6 cellular contexts compared by ENCODE assay signal in genomic region chr12:6340745-6341438, GRCh38. TPM values are rescaled to one million over a fixed set of nuclear protein-coding genes. Genes with fewer than 3 reads are reported as not detected.
A peak's percentile ranks its signal among the peaks of the same experiment; 100 is the strongest.
DNase-seq lines count a peak whose midpoint lies in the region; ATAC-seq lines count a peak whose summit lies in the region.

No MANE protein-coding gene starts in this region.

- peaks cover 71% of the 10 kb centered on the region for H3K4me1 ChIP-seq in CD8-positive, alpha-beta memory T cell (ENCODE audit: insufficient read depth, low read length)
- peaks cover 59% of the 10 kb centered on the region for H3K4me1 ChIP-seq in adipocyte (ENCODE audit: control insufficient read depth, insufficient read depth, low read length)
- peaks cover 38% of the 10 kb centered on the region for H3K4me1 ChIP-seq in mesendoderm (ENCODE audit: control insufficient read depth, low read depth, low read length)

- peaks cover 44% of the 10 kb centered on the region for H3K79me2 ChIP-seq in mesendoderm (ENCODE audit: control insufficient read depth, insufficient read depth, low read length)

- peaks cover 0 to 4% of the 10 kb centered on the region in 2 donors for H3K27me3 Mint-ChIP-seq in CD8-positive, alpha-beta memory T cell

- H3K9me3 Mint-ChIP-seq in CD8-positive, alpha-beta memory T cell = no peaks in the 10 kb centered on the region

- H3K56ac ChIP-seq in mesendoderm (ENCODE audit: low read length) = peak overlapping the region; percentile 100

- H3K4ac ChIP-seq in mesendoderm (ENCODE audit: low read depth, low read length) = peak overlapping the region; percentile 96

- H3K18ac ChIP-seq in mesendoderm (ENCODE audit: low read length) = peak overlapping the region; percentile 76

- peak overlapping the region; percentile 91 for H3K4me3 ChIP-seq in CD8-positive, alpha-beta memory T cell (ENCODE audit: low read length)
- H3K4me3 ChIP-seq in adipocyte (ENCODE audit: low read length) (peak overlapping the region; percentile 96), mesendoderm (ENCODE audit: low read length) (peak overlapping the region; percentile 95)

- peak overlapping the region; percentile 96 for H3K4me2 ChIP-seq in mesendoderm (ENCODE audit: low read length)

- H3K27ac Mint-ChIP-seq in CD8-positive, alpha-beta memory T cell = no peak overlapping the region

- no peak overlapping the region for H4K5ac ChIP-seq in mesendoderm (ENCODE audit: low read length)

- peak overlapping the region; percentile 96 for H2AK5ac ChIP-seq in mesendoderm (ENCODE audit: low read length)

- H3K27ac ChIP-seq in CD8-positive, alpha-beta memory T cell (ENCODE audit: low read depth, low read length) = peak overlapping the region; percentile 89
- peak overlapping the region; percentile 63 for H3K27ac ChIP-seq in mesendoderm (ENCODE audit: low read depth, low read length)

- CTCF ChIA-PET in CD8-positive, alpha-beta memory T cell (lab: Charles Lee) = interaction anchor here (1.0 to 2.6 kb wide), 4 partner anchors 18 to 210 kb away, joined by 4 to 10 read pairs (median 5); no protein-coding TSS in a partner anchor

- peaks cover 0 to 11% (median 4%) of the 10 kb centered on the region in 3 donors for H3K36me3 Mint-ChIP-seq in CD8-positive, alpha-beta memory T cell

- H4K8ac ChIP-seq in mesendoderm (ENCODE audit: low read depth, low read length) = no peak overlapping the region

- ATAC-seq in GM21576 (IDR thresholded peaks at IDR 0.05; ENCODE audit: unreplicated experiment) = no peak

- no peaks in the 10 kb centered on the region for H3K36me3 ChIP-seq in CD8-positive, alpha-beta memory T cell (ENCODE audit: insufficient read depth, low read length)
- peaks cover 9% of the 10 kb centered on the region for H3K36me3 ChIP-seq in adipocyte (ENCODE audit: control insufficient read depth, insufficient read depth, low read length, severe bottlenecking)
- no peaks in the 10 kb centered on the region for H3K36me3 ChIP-seq in mesendoderm (ENCODE audit: control insufficient read depth, insufficient read depth, low read length)

- H2BK5ac ChIP-seq in mesendoderm (ENCODE audit: low read length) = peak overlapping the region; percentile 99

- no CpG with 5 or more reads among the region's 15 CpGs for WGBS in mesendoderm (ENCODE audit: extremely low coverage, insufficient coverage, low lambda C conversion rate)

- no peak overlapping the region for H2BK15ac ChIP-seq in mesendoderm (replicated peaks; ENCODE audit: low read depth)

- no peaks in the 10 kb centered on the region for H3K27me3 ChIP-seq in CD8-positive, alpha-beta memory T cell (ENCODE audit: insufficient read depth, low read length, poor library complexity, severe bottlenecking)
- H3K27me3 ChIP-seq in adipocyte (replicated peaks; ENCODE audit: control insufficient read depth, insufficient read depth, low read length) (no peaks in the 10 kb centered on the region), mesendoderm (ENCODE audit: insufficient read depth, low read length, poor library complexity) (no peaks in the 10 kb centered on the region)

- H3K4me1 Mint-ChIP-seq in CD8-positive, alpha-beta memory T cell = peaks cover 33 to 35% (median 35%) of the 10 kb centered on the region in 3 donors

- peak overlapping the region; percentile 87 for H3K23ac ChIP-seq in mesendoderm (ENCODE audit: low read length)

- no peak for DNase-seq in CD8-positive, alpha-beta memory T cell
- DNase-seq in adipocyte (ENCODE audit: low read depth) (no peak), mesendoderm (no peak), D341Med (ENCODE audit: low spot score) (no peak), NCI-H524 (lab: John Stamatoyannopoulos, UW) (no peak)

- no peaks in the 10 kb centered on the region for H3K9me3 ChIP-seq in CD8-positive, alpha-beta memory T cell (ENCODE audit: low read length)
- no peaks in the 10 kb centered on the region for H3K9me3 ChIP-seq in adipocyte (ENCODE audit: control insufficient read depth, low read length)

- H2BK120ac ChIP-seq in mesendoderm (ENCODE audit: low read depth, low read length) = peak overlapping the region; percentile 15

- peak overlapping the region; percentile 100 for H3K9ac ChIP-seq in adipocyte (ENCODE audit: low read length)
- peak overlapping the region; percentile 99 for H3K9ac ChIP-seq in mesendoderm (ENCODE audit: low read length)

- POLR2A ChIA-PET in CD8-positive, alpha-beta memory T cell (lab: Charles Lee) = interaction anchor here (1.3 kb wide), 1 partner anchor 22 kb away, joined by 6 read pairs; no protein-coding TSS in a partner anchor

- no peak overlapping the region for H3K4me3 Mint-ChIP-seq in CD8-positive, alpha-beta memory T cell

- peaks cover 7% of the 10 kb centered on the region for H3K79me1 ChIP-seq in mesendoderm (ENCODE audit: low read length)

RNA-seq across cellular contexts. Expression of gene TNFRSF1A, which starts 1.0 kb away (rescaled TPM):
- total RNA-seq in CD8-positive, alpha-beta memory T cell = 10 to 100 TPM; 62.1 to 62.9 TPM
- polyA plus RNA-seq in CD8-positive, alpha-beta memory T cell = 57.1 TPM
- polyA plus RNA-seq in mesendoderm (2013, experiment 1 of 2) = 87.0 TPM
- 84.9 TPM for polyA plus RNA-seq in mesendoderm (2013, experiment 2 of 2)

RNA-seq across cellular contexts. Expression of gene PLEKHG6, which starts 30.4 kb away (rescaled TPM):
- total RNA-seq in CD8-positive, alpha-beta memory T cell = not detected
- 0.72 TPM for polyA plus RNA-seq in CD8-positive, alpha-beta memory T cell
- 23.2 TPM for polyA plus RNA-seq in mesendoderm (2013, experiment 1 of 2)
- polyA plus RNA-seq in mesendoderm (2013, experiment 2 of 2) = 22.0 TPM

RNA-seq across cellular contexts. Expression of gene SCNN1A, which starts 34.5 kb away (rescaled TPM):
- under 1 TPM; 0.77 to 0.93 TPM for total RNA-seq in CD8-positive, alpha-beta memory T cell
- polyA plus RNA-seq in CD8-positive, alpha-beta memory T cell = 0.49 TPM
- 71.7 TPM for polyA plus RNA-seq in mesendoderm (2013, experiment 1 of 2)
- 73.4 TPM for polyA plus RNA-seq in mesendoderm (2013, experiment 2 of 2)

RNA-seq across cellular contexts. Expression of gene LTBR, which starts 43.1 kb away (rescaled TPM):
- total RNA-seq in CD8-positive, alpha-beta memory T cell = 1 to 10 TPM in 1 of 2 experiments, under 1 TPM in 1; 0.51 to 1.4 TPM
- not detected for polyA plus RNA-seq in CD8-positive, alpha-beta memory T cell
- 16.5 TPM for polyA plus RNA-seq in mesendoderm (2013, experiment 1 of 2)
- polyA plus RNA-seq in mesendoderm (2013, experiment 2 of 2) = 15.5 TPM
